24 cellular contexts compared by ENCODE assay signal in the genomic region with DNA sequence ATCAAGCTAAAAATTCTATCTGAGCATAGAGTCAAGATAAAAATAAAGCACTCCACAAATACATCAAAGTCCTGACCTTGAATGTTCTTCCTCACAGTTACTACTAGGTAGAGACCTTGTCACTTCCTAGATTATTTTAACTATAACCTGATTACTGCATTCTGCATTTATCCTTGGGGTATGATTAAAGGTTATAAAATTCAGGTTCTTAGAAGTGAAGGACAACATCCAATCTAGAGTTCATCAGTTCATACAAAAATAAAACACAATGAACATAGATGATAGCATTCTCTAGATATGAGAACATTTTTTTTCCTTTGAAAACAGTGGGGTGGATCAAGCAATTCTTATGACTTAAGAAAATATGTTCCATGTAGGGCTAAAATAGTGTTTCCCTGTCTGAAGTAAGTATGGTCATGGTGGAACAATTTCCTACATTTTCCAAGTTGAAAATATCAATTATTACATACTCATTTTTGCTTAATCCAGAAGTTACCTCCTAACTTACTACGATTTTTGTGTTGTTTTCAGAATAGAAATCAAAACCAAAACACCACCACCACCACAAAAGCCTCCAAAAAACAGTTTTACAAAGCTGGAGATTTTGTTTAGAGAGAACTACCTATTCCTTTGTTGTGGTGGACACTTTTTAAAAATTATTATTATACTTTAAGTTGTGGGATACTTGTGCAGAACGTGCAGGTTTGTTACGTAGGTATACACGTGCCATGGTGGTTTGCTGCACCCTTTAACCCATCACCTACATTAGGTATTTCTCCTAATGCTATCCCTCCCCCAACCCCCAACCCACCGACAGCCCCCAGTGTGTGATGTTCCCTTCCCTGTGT.
DNase-seq lines count a peak whose midpoint lies in the region; ATAC-seq and TF ChIP-seq lines count a peak whose summit lies in the region.
"Had no signal": no experiment of that assay in that cellular context is flagged by ENCODE, and none has a peak within 500 bp of the region (broad histone marks: within the 10 kb centered on the region; RNA-seq: fewer than 3 reads in every experiment).

No MANE protein-coding gene starts in this region.

- no peak overlapping the region for H3K4ac ChIP-seq in trophoblast cell (ENCODE audit: low read depth, low read length)

- H3K79me2 ChIP-seq in HCT116 (ENCODE audit: insufficient read depth, low read length) (no peaks in the 10 kb centered on the region), PC-3 (ENCODE audit: low read length) (no peaks in the 10 kb centered on the region), trophoblast cell (ENCODE audit: control insufficient read depth, insufficient read depth, low read length, poor library complexity) (no peaks in the 10 kb centered on the region)

- H4K91ac ChIP-seq in trophoblast cell (ENCODE audit: low read depth, low read length): no peak overlapping the region

- H3K23ac ChIP-seq in trophoblast cell (ENCODE audit: low read length): no peak overlapping the region

- POLR2A ChIA-PET in HCT116 (lab: Charles Lee) (no interaction called here), PC-3 (lab: Charles Lee; ENCODE audit: unreplicated experiment) (no interaction called here), HEK293T (lab: Yijun Ruan, JAX) (no interaction called here)

- BruUV-seq in HCT116 (replicated peaks; lab: Mats Ljungman, UMichigan): no TSS peak
- no TSS peak for BruUV-seq in PC-3 (replicated peaks; lab: Mats Ljungman, UMichigan)

- H3K36me3 ChIP-seq in HCT116 (ENCODE audit: control insufficient read depth in 1 of 2, insufficient read depth in 2 of 2, low read length in 2 of 2) (no peaks in the 10 kb centered on the region), PC-3 (ENCODE audit: low read depth, low read length) (no peaks in the 10 kb centered on the region), trophoblast cell (ENCODE audit: control insufficient read depth in 1 of 2, insufficient read depth in 2 of 2, low read length in 2 of 2) (no peaks in the 10 kb centered on the region)
- H3K36me3 ChIP-seq: MG63, neutrophil had no signal

- no peak overlapping the region for H4K8ac ChIP-seq in trophoblast cell (ENCODE audit: low read depth, low read length)

- H3K4me1 ChIP-seq in HCT116 (ENCODE audit: control insufficient read depth in 1 of 2, insufficient read depth in 2 of 2, low read length in 2 of 2): peaks cover 3 to 13% of the 10 kb centered on the region in 2 experiments; a peak in 3 of 4 replicates
- peaks cover 24% of the 10 kb centered on the region for H3K4me1 ChIP-seq in PC-3 (ENCODE audit: insufficient read depth, low read length)
- peaks cover 3 to 13% of the 10 kb centered on the region in 2 experiments for H3K4me1 ChIP-seq in trophoblast cell (ENCODE audit: control insufficient read depth in 1 of 2, insufficient read depth in 2 of 2, low read length in 2 of 2)

- H3K27ac ChIP-seq in HCT116 (ENCODE audit: low read depth, low read length): no peak overlapping the region
- no peak overlapping the region for H3K27ac ChIP-seq in PC-3 (ENCODE audit: low read length)
- H3K27ac ChIP-seq in trophoblast cell (ENCODE audit: low read depth, low read length): peak overlapping the region; percentile 66
- H3K27ac ChIP-seq: HL-60, neutrophil, SK-N-MC had no signal

- H3K18ac ChIP-seq in trophoblast cell (ENCODE audit: low read length): no peak overlapping the region

- CTCF ChIA-PET in HCT116 (lab: Charles Lee): no interaction called here
- CTCF ChIA-PET in PC-3 (lab: Charles Lee): no interaction called here
- CTCF ChIA-PET in HEK293T (lab: Yijun Ruan, JAX): no interaction called here

- TF ChIP-seq CTCF in HCT116 (IDR thresholded peaks at IDR 0.05 in 2 of 3, conservative IDR thresholded peaks at IDR 0.05 in 1 of 3; ENCODE audit: borderline replicate concordance in 1 of 3, insufficient read depth in 1 of 3, low read depth in 2 of 3, low read length in 2 of 3) (no peak), PC-3 (conservative IDR thresholded peaks at IDR 0.05; ENCODE audit: low read depth, low read length) (no peak), choroid plexus epithelial cell (conservative IDR thresholded peaks at IDR 0.05; ENCODE audit: low read depth, low read length) (no peak)

- no CpG with 5 or more reads among the region's 5 CpGs for WGBS in trophoblast cell (ENCODE audit: extremely low coverage, insufficient coverage, insufficient read length)

- H3K9ac ChIP-seq in HCT116 (ENCODE audit: low read length) (no peak overlapping the region), PC-3 (ENCODE audit: low read length) (no peak overlapping the region), trophoblast cell (ENCODE audit: low read length) (no peak overlapping the region)

- no peak for TF ChIP-seq RAD21 in HCT116 (IDR thresholded peaks at IDR 0.05; ENCODE audit: low read depth)

- H4K20me1 ChIP-seq in HCT116 (ENCODE audit: insufficient read depth) (no peaks in the 10 kb centered on the region), PC-3 (ENCODE audit: low read length) (no peaks in the 10 kb centered on the region)

- ATAC-seq in HCT116 (no peak), PC-3 (no peak), GM21529 (IDR thresholded peaks at IDR 0.05; ENCODE audit: unreplicated experiment) (no peak)
- ATAC-seq: activated naive CD8-positive, alpha-beta T cell treated with anti-CD3 and anti-CD28 coated beads, Interleukin-2, amount 50 U/mL, for 24 hours; heart left ventricle; HepG2 had no signal

- no peaks in the 10 kb centered on the region for H3K27me3 ChIP-seq in HCT116 (ENCODE audit: insufficient read depth, low read length)
- no peaks in the 10 kb centered on the region for H3K27me3 ChIP-seq in PC-3 (ENCODE audit: low read length)
- no peaks in the 10 kb centered on the region for H3K27me3 ChIP-seq in trophoblast cell (ENCODE audit: insufficient read depth, low read length)
- H3K27me3 ChIP-seq: heart left ventricle, MG63, neutrophil had no signal

- H3K4me2 ChIP-seq in HCT116 (ENCODE audit: low read length): peak overlapping the region; percentile 44; the same call in 1 of the 2 replicates
- peak overlapping the region; percentile 37; the same call in 1 of the 2 replicates for H3K4me2 ChIP-seq in PC-3 (ENCODE audit: low read length)
- no peak overlapping the region for H3K4me2 ChIP-seq in trophoblast cell (ENCODE audit: low read length)

- H3K9me2 ChIP-seq in HCT116 (ENCODE audit: insufficient read depth) (no peaks in the 10 kb centered on the region), PC-3 (replicated peaks; ENCODE audit: low read length) (no peaks in the 10 kb centered on the region)

- DNase-seq in HCT116 (ENCODE audit: low read depth, low spot score) (no peak), PC-3 (no peak), choroid plexus epithelial cell (ENCODE audit: low read depth) (peak; percentile 54), trophoblast cell (no peak), HEK293T (ENCODE audit: extremely low spot score) (no peak), NCI-H187 (lab: John Stamatoyannopoulos, UW) (no peak)
- DNase-seq: activated CD4-positive, alpha-beta memory T cell treated with anti-CD3 and anti-CD28 coated beads, Interleukin-2, amount 10 ng/mL, durations not matched to agents 7 days and 5 days; activated CD4-positive, CD25-positive, alpha-beta regulatory T cell; activated effector memory CD4-positive, alpha-beta T cell treated with anti-CD3 and anti-CD28 coated beads, Interleukin-2, amount 50 U/mL, for 16 hours; activated naive CD8-positive, alpha-beta T cell treated with anti-CD3 and anti-CD28 coated beads, Interleukin-2, amount 50 U/mL, for 24 hours; activated T-cell treated with anti-CD3 and anti-CD28 coated beads for 4 hours; CD4-positive, alpha-beta T cell; heart left ventricle; MG63; NCI-H526 treated with DMSO at 0.1 percent for 48 hours; RPMI8226; small intestine; stimulated activated CD4-positive, alpha-beta T cell treated with anti-CD3 and anti-CD28 coated beads, Interleukin-4, amount 100 ng/mL, for 1 hour; stimulated activated naive CD4-positive, alpha-beta T cell had no signal

- H2BK5ac ChIP-seq in trophoblast cell (ENCODE audit: low read depth, low read length, poor library complexity): no peak overlapping the region

- peaks cover 5% of the 10 kb centered on the region for H3K79me1 ChIP-seq in trophoblast cell (ENCODE audit: low read length)

- intact Hi-C loops in HCT116 (cut with micrococcal nuclease): no loop called here
- intact Hi-C loops in PC-3 (cut with micrococcal nuclease): loop anchor here (5.0 to 10.0 kb wide), 3 partner anchors 242 to 1940 kb away; no protein-coding TSS in a partner anchor

- H3K9me3 ChIP-seq in HCT116 (ENCODE audit: control insufficient read depth in 1 of 2, insufficient read depth in 1 of 2, low read depth in 1 of 2, low read length in 2 of 2) (no peaks in the 10 kb centered on the region), PC-3 (ENCODE audit: low read length) (no peaks in the 10 kb centered on the region), trophoblast cell (ENCODE audit: insufficient read depth, low read depth, low read length) (no peaks in the 10 kb centered on the region)
- H3K9me3 ChIP-seq: heart left ventricle, MG63, neutrophil had no signal

- H2BK12ac ChIP-seq in trophoblast cell (ENCODE audit: low read length): no peak overlapping the region

- no peak overlapping the region for H4K12ac ChIP-seq in trophoblast cell (ENCODE audit: low read depth, low read length)

- H3K4me3 ChIP-seq in HCT116 (replicated peaks in 1 of 2; ENCODE audit: low read depth in 1 of 2, low read length in 2 of 2): no peak overlapping the region
- no peak overlapping the region for H3K4me3 ChIP-seq in PC-3 (ENCODE audit: low read length)
- H3K4me3 ChIP-seq in choroid plexus epithelial cell (ENCODE audit: low read depth, low read length): no peak overlapping the region
- H3K4me3 ChIP-seq in trophoblast cell (ENCODE audit: low read depth, low read length): no peak overlapping the region
- H3K4me3 ChIP-seq: heart left ventricle, MG63, SK-N-MC had no signal

- TF ChIP-seq POLR2A in HCT116 (IDR thresholded peaks at IDR 0.05; ENCODE audit: borderline replicate concordance, extremely low read depth, insufficient read depth, insufficient read length): no peak

- RAD21 ChIA-PET in HCT116 (lab: Charles Lee; ENCODE audit: low non-redundant PET in 1 of 2, low total read pairs in 2 of 2, uncharacterized antibody in 2 of 2, unreplicated experiment in 2 of 2): no interaction called here

- H2BK120ac ChIP-seq in trophoblast cell (ENCODE audit: insufficient read depth, low read length, poor library complexity): no peak overlapping the region

- H2AFZ ChIP-seq in HCT116 (ENCODE audit: low read depth, low read length, poor library complexity, severe bottlenecking) (no peak overlapping the region), PC-3 (ENCODE audit: low read length) (no peak overlapping the region), trophoblast cell (ENCODE audit: insufficient read depth, low read length, poor library complexity) (no peak overlapping the region)

- no peak overlapping the region for H3K14ac ChIP-seq in trophoblast cell (ENCODE audit: low read length)

- H2AK5ac ChIP-seq in trophoblast cell (ENCODE audit: low read length): no peak overlapping the region

- H3F3A ChIP-seq in PC-3 (ENCODE audit: low read length, unreplicated experiment): no peaks in the 10 kb centered on the region

TF ChIP-seq in HCT116, 20 proteins besides CTCF, POLR2A, EP300 and RAD21 (continues in another document):
- TF ChIP-seq YY1 (IDR thresholded peaks at IDR 0.05; ENCODE audit: extremely low read depth, insufficient replicate concordance, low read depth, low read length): no peak

TF ChIP-seq in HEK293T, 16 proteins besides CTCF, POLR2A, EP300 and RAD21:
- TF ChIP-seq ELF4 (IDR thresholded peaks at IDR 0.05): no peak
- TF ChIP-seq L3MBTL2 (conservative IDR thresholded peaks at IDR 0.05): no peak
- TF ChIP-seq SP1 (IDR thresholded peaks at IDR 0.05): no peak
